In the genomic region with DNA sequence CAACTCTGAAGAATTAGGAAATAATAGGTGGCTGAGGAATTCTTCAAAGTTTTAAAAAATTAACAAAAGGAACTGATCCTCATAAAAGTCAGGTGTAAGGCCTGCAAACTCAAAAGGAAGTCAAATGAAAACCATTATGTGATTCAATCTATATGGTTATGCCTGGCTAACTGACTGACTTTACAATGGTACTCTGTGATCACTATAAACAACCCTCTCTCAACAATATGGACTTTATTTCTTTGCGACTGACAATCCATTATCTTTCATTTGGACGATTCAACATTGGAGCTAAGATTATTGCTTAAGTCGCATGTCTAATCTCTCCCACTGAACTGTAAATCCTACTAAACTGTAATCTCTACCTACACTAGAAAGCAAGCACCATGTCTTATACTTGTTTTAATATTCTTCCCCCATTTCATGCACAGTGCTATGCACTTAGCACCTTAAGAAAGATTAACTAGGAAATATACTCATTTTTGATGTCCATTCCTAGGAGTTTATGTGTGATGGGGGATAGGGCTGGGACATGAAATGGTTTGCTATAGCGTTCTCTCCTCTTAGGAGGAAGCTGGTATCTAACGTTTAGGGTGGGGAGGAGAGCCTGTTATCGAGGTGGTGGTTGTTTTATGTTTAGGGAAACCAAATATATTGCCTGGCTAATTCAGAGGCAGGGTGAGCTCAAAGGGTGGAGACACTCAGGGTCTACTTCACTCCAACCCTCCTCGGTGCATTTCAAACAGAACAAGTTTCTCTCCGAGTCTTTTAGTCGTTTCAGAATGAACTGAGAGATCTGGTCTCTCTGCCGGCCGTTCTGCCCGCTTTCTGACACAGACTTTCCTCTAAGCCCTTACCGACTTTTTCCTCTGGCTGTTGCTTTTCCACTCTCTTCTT, we compare ENCODE assay signal across 8 cellular contexts. TPM values are rescaled to one million over a fixed set of nuclear protein-coding genes. Genes with fewer than 3 reads are reported as not detected.
DNase-seq lines count a peak whose midpoint lies in the region; ATAC-seq and TF ChIP-seq lines count a peak whose summit lies in the region.

No MANE protein-coding gene starts in this region.

- H3K4me2 ChIP-seq in GM23248 (ENCODE audit: unreplicated experiment), result peak overlapping the region; percentile 99

- TF ChIP-seq CTCF in left lung (IDR thresholded peaks at IDR 0.05), result no peak

- H3K9ac ChIP-seq in GM23248, result peak overlapping the region; percentile 91

- in situ Hi-C loops in GM23248 (cut with MboI), result no loop called here

- H4K20me1 ChIP-seq in GM23248 (ENCODE audit: insufficient read depth), result no peaks in the 10 kb centered on the region

- H3F3A ChIP-seq in GM23248 (ENCODE audit: insufficient read depth), result peaks cover 18% of the 10 kb centered on the region

- H3K4me3 ChIP-seq in ACC112 (ENCODE audit: low read depth, low read length) (peak overlapping the region; percentile 83), GM23248 (peak overlapping the region; percentile 100), left lung (peak overlapping the region; percentile 90 to 99)

- peaks cover 5% of the 10 kb centered on the region; the same call in 1 of the 2 replicates for H3K36me3 ChIP-seq in ACC112 (ENCODE audit: insufficient read depth, low read length)
- H3K36me3 ChIP-seq in GM23248 (ENCODE audit: low read depth), result peaks cover 7% of the 10 kb centered on the region; the same call in 1 of the 2 replicates
- peaks cover 0 to 7% of the 10 kb centered on the region in 2 donors for H3K36me3 ChIP-seq in left lung

- H3K27me3 ChIP-seq in ACC112 (ENCODE audit: insufficient read depth, low read length), result no peaks in the 10 kb centered on the region
- H3K27me3 ChIP-seq in GM23248 (replicated peaks; ENCODE audit: insufficient read depth), result no peaks in the 10 kb centered on the region
- H3K27me3 ChIP-seq in left lung, result no peaks in the 10 kb centered on the region

- H3K79me2 ChIP-seq in ACC112 (ENCODE audit: control insufficient read depth, insufficient read depth, low read length, unreplicated experiment) (peaks cover 49% of the 10 kb centered on the region), GM23248 (ENCODE audit: insufficient read depth) (peaks cover 63% of the 10 kb centered on the region)

- H3K4me1 ChIP-seq in ACC112 (ENCODE audit: control insufficient read depth, insufficient read depth, low read length, unreplicated experiment), result peaks cover 36% of the 10 kb centered on the region
- H3K4me1 ChIP-seq in GM23248 (ENCODE audit: insufficient read depth), result peaks cover 33% of the 10 kb centered on the region
- H3K4me1 ChIP-seq in left lung, result peaks cover 18 to 68% of the 10 kb centered on the region in 2 donors

- ATAC-seq in SK-N-SH treated with all-trans-retinoic acid at 6 μM for 48 hours (peak; percentile 60), left lung (peak; percentile 39)

- H2AFZ ChIP-seq in ACC112 (ENCODE audit: low read length, unreplicated experiment) (peak overlapping the region; percentile 55), GM23248 (peak overlapping the region; percentile 91)

- DNase-seq in GM23248 (peak; percentile 69), left lung (no peak), stromal cell of bone marrow (ENCODE audit: low read depth) (peak; percentile 22), NCI-H2196 treated with DMSO at 0.1 percent for 48 hours (lab: John Stamatoyannopoulos, UW; ENCODE audit: unreplicated experiment) (no peak), DMS153 treated with DMSO at 0.1 percent for 48 hours (lab: John Stamatoyannopoulos, UW; ENCODE audit: unreplicated experiment) (no peak)

- no peaks in the 10 kb centered on the region for H3K9me2 ChIP-seq in GM23248 (ENCODE audit: insufficient read depth)

- H3K27ac ChIP-seq in ACC112 (ENCODE audit: low read depth, low read length) (peak overlapping the region; percentile 67), GM23248 (peak overlapping the region; percentile 77), cingulate gyrus (ENCODE audit: low read depth, low read length) (peak overlapping the region; percentile 97), left lung (peak overlapping the region; percentile 96)

- intact Hi-C loops in left lung (cut with DNase I), result no loop called here

- 1 to 2% methylated on average over 13 of the region's 13 CpGs for WGBS in GM23248 (ENCODE audit: low coverage in 1 of 2, low lambda C conversion rate in 2 of 2, missing lambda C conversion rate in 2 of 2), 2 experiments

- H3K9me3 ChIP-seq in GM23248 (ENCODE audit: low read depth) (no peaks in the 10 kb centered on the region), left lung (no peaks in the 10 kb centered on the region)

TF ChIP-seq in SK-N-SH treated with all-trans-retinoic acid at 6 μM for 48 hours, 23 proteins besides CTCF, POLR2A, EP300 and RAD21:
- no peak for TF ChIP-seq OSR1 (CRISPR knock-in tag; IDR thresholded peaks at IDR 0.05)

RNA-seq across cellular contexts. Expression of a gene that starts 1.3 kb away (rescaled TPM):
- 30.5 and 35.6 TPM in 2 replicates for total RNA-seq in GM23248 (2014; rRNA removed; shearing (Covaris generic))
- polyA plus RNA-seq in GM23248 (2016; fragmentation: Nextera tagmentation; extraction: Ambion mirVana), result 50.4 and 51.1 TPM in 2 replicates
- total RNA-seq in left lung, result 10 to 100 TPM; 40.2 to 41.0 TPM

RNA-seq across cellular contexts. Expression of a gene that starts 48.1 kb away (rescaled TPM):
- 141 and 171 TPM in 2 replicates for total RNA-seq in GM23248 (2014; rRNA removed; shearing (Covaris generic))
- 238 and 243 TPM in 2 replicates for polyA plus RNA-seq in GM23248 (2016; fragmentation: Nextera tagmentation; extraction: Ambion mirVana)
- 100 to 1,000 TPM; 173 to 253 TPM for total RNA-seq in left lung

Comparison
In these comparisons a context has a peak if more than half of its experiments do, and no peak if none do; other contexts are left out.
1. DNase-seq: peak in GM23248 (single experiment) and stromal cell of bone marrow (single experiment); none in left lung (0 of 2), NCI-H2196 treated with DMSO at 0.1 percent for 48 hours (single experiment) and DMS153 treated with DMSO at 0.1 percent for 48 hours (single experiment).
2. Peak in every context shown above with its lines, with median percentiles within 50 percentile points of each other: H3K27ac ChIP-seq and H3K4me3 ChIP-seq.